1 cellular context compared by ENCODE assay signal in the genomic region with DNA sequence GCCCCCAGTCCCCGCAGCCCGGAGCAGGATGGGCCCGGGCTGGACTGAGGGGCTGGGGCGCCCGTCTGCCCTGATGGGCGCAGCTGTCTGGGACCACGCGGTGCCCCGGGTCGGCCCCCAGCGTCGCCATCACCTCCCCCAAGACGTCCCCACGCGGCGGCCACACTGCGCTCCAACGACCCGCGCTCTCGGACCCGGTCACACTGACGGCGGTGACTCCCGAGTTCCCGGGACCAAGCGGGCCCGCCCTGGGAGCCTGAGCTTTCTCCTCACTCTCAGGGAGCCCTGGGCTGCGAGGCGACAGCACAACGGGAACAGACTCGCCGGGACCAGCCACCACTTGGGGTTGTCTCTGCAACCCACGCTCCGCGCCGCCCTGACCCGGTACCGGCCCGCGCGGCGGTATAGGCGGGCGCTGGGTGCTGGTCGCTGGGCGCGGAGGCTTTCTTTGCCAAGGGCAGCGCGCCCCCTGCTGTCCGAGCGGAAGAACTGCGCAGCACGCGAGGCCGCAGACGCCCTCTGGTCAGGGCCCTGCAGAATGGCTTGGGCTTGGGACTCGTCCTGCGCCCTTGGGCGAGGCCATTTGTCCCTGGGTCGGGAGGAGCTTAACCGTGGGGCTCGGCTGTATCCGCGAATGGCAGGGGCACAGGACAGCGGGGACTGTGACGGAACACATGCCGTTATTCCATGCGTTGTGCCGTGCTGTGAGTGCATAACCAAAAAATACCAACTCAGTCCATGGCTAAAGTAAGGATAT.
TF ChIP-seq lines count a peak whose summit lies in the region.

No MANE protein-coding gene starts in this region.

TF ChIP-seq in GM12878, 131 proteins besides CTCF, POLR2A, EP300 and RAD21:
- TF ChIP-seq SKIL (IDR thresholded peaks at IDR 0.05; ENCODE audit: low read depth, poor library complexity, severe bottlenecking) (no peak), SMC3 (IDR thresholded peaks at IDR 0.05; ENCODE audit: borderline replicate concordance, low read length) (peak; percentile 82), ETV6 (conservative IDR thresholded peaks at IDR 0.05 in 1 of 2, IDR thresholded peaks at IDR 0.05 in 1 of 2; ENCODE audit: borderline replicate concordance in 1 of 2, low read depth in 1 of 2) (no peak), RB1 (IDR thresholded peaks at IDR 0.05; ENCODE audit: borderline replicate concordance) (peak; percentile 76; the same call in 1 of the 2 replicates), GATAD2B (conservative IDR thresholded peaks at IDR 0.05; ENCODE audit: low read depth) (0 out of 2 replicates have a peak, but pooled peaks have one; percentile 27), BHLHE40 (IDR thresholded peaks at IDR 0.05; ENCODE audit: borderline replicate concordance in 1 of 2, low read depth in 2 of 2, low read length in 1 of 2) (peak; percentile 73 to 87; a peak in 3 of 4 replicates), BCL11A (IDR thresholded peaks at IDR 0.05; ENCODE audit: low read depth, low read length) (no peak), SMARCA5 (IDR thresholded peaks at IDR 0.05) (peak; percentile 28; the same call in 1 of the 2 replicates), ZNF207 (IDR thresholded peaks at IDR 0.05; ENCODE audit: borderline replicate concordance) (0 out of 2 replicates have a peak, but pooled peaks have one; percentile 29), YY1 (IDR thresholded peaks at IDR 0.05; ENCODE audit: low read depth, low read length) (peak; percentile 56; the same call in 1 of the 2 replicates), ZNF24 (IDR thresholded peaks at IDR 0.05) (no peak), FOXM1 (IDR thresholded peaks at IDR 0.05; ENCODE audit: low read depth, low read length) (no peak), POU2F2 (IDR thresholded peaks at IDR 0.05; ENCODE audit: borderline replicate concordance, low read depth, low read length) (no peak), LARP7 (IDR thresholded peaks at IDR 0.05) (peak; percentile 48; the same call in 1 of the 2 replicates), STAT1 (conservative IDR thresholded peaks at IDR 0.05) (no peak)
- TF ChIP-seq, protein P1, sequence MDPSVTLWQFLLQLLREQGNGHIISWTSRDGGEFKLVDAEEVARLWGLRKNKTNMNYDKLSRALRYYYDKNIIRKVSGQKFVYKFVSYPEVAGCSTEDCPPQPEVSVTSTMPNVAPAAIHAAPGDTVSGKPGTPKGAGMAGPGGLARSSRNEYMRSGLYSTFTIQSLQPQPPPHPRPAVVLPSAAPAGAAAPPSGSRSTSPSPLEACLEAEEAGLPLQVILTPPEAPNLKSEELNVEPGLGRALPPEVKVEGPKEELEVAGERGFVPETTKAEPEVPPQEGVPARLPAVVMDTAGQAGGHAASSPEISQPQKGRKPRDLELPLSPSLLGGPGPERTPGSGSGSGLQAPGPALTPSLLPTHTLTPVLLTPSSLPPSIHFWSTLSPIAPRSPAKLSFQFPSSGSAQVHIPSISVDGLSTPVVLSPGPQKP (IDR thresholded peaks at IDR 0.05; ENCODE audit: low read depth, low read length), result 0 out of 2 replicates have a peak, but pooled peaks have one; percentile 18
